Comparison of ENCODE assay signal across 36 cellular contexts in genomic region chr6:88565836-88566235, GRCh38.
"Had no signal": no experiment of that assay in that cellular context is flagged by ENCODE, and none has a peak within 500 bp of the region (broad histone marks: within the 10 kb centered on the region; RNA-seq: fewer than 3 reads in every experiment).

No MANE protein-coding gene starts in this region.

- FAIRE-seq: astrocyte, bronchial epithelial cell, TTC549 had no signal

- H3K4me1 Mint-ChIP-seq: activated CD4-positive, alpha-beta T cell treated with anti-CD3 and anti-CD28 coated beads, Interleukin-2, amount 10 ng/mL, durations not matched to agents 24 days and 14 days; activated naive CD4-positive, alpha-beta T cell treated with anti-CD3 and anti-CD28 coated beads, Interleukin-2, amount 50 U/mL, for 24 hours; activated naive CD8-positive, alpha-beta T cell treated with anti-CD3 and anti-CD28 coated beads, Interleukin-2, amount 10 ng/mL, durations not matched to agents 7 days and 5 days; activated T-helper 17 cell treated with anti-CD3 and anti-CD28 coated beads, Interleukin-2, amount 50 U/mL, for 72 hours had no signal

- H3K36me3 ChIP-seq: adrenal gland, MG63, Peyer's patch, SJSA1 had no signal

- H3K36me3 Mint-ChIP-seq: activated naive CD8-positive, alpha-beta T cell treated with anti-CD3 and anti-CD28 coated beads, Interleukin-2, amount 10 ng/mL, durations not matched to agents 7 days and 5 days had no signal

- ATAC-seq: activated CD8-positive, alpha-beta T cell treated with anti-CD3 and anti-CD28 coated beads for 36 hours; activated T-cell treated with anti-CD3 and anti-CD28 coated beads, Interleukin-2, amount 50 U/mL, for 72 hours; activated T-helper 17 cell treated with anti-CD3 and anti-CD28 coated beads, Interleukin-2, amount 50 U/mL, for 72 hours had no signal

- H3K9ac ChIP-seq: SK-N-SH had no signal

- DNase-seq: activated CD4-positive, alpha-beta T cell treated with anti-CD3 and anti-CD28 coated beads, Interleukin-2, amount 10 ng/mL, durations not matched to agents 24 days and 14 days; activated CD4-positive, alpha-beta T cell treated with anti-CD3 and anti-CD28 coated beads, Interleukin-2, amount 50 U/mL, for 4 hours; activated CD8-positive, alpha-beta T cell treated with anti-CD3 and anti-CD28 coated beads for 36 hours; activated effector memory CD4-positive, alpha-beta T cell treated with anti-CD3 and anti-CD28 coated beads, Interleukin-2, amount 50 U/mL, for 16 hours; activated naive CD4-positive, alpha-beta T cell; activated naive CD8-positive, alpha-beta T cell treated with anti-CD3 and anti-CD28 coated beads, Interleukin-2, amount 10 ng/mL, durations not matched to agents 7 days and 5 days; activated T-cell treated with anti-CD3 and anti-CD28 coated beads, Interleukin-2, amount 50 U/mL, for 1 hour; activated T-cell treated with anti-CD3 and anti-CD28 coated beads, Interleukin-2, amount 50 U/mL, for 72 hours; adrenal gland; caudate nucleus; cerebellar nuclear complex; Kasumi-1; MG63; NCI-H1048; NCI-H1105 treated with DMSO at 0.1 percent for 48 hours; NCI-H1436; NCI-H1694; NCI-H1930; NCI-H2081 treated with DMSO at 0.1 percent for 48 hours; NCI-H226; NCI-H446 treated with DMSO at 0.1 percent for 48 hours; NCI-H524; PC-3; Peyer's patch; RPMI8226; SHP77 treated with DMSO at 0.1 percent for 48 hours; SK-N-SH had no signal

- H3K4me1 ChIP-seq: Peyer's patch, SJSA1 had no signal

- H3K27me3 ChIP-seq: adrenal gland, MG63, Peyer's patch, SJSA1 had no signal

- H3K4me3 Mint-ChIP-seq: activated CD4-positive, alpha-beta T cell treated with anti-CD3 and anti-CD28 coated beads, Interleukin-2, amount 10 ng/mL, durations not matched to agents 24 days and 14 days; activated CD8-positive, alpha-beta T cell treated with anti-CD3 and anti-CD28 coated beads for 36 hours; activated naive CD4-positive, alpha-beta T cell treated with anti-CD3 and anti-CD28 coated beads, Interleukin-2, amount 50 U/mL, for 24 hours; activated naive CD8-positive, alpha-beta T cell treated with anti-CD3 and anti-CD28 coated beads, Interleukin-2, amount 10 ng/mL, durations not matched to agents 7 days and 5 days; activated T-cell treated with anti-CD3 and anti-CD28 coated beads, Interleukin-2, amount 50 U/mL, for 72 hours; activated T-helper 17 cell treated with anti-CD3 and anti-CD28 coated beads, Interleukin-2, amount 50 U/mL, for 72 hours; brain; T-helper 1 cell treated with Interleukin-12 subunit alpha and Interleukin-12 subunit beta and Interleukin-4 antibody, amounts not matched to agents 30 μg/mL and 1 μg/mL, for 36 hours; T-helper 2 cell treated with Interferon-gamma antibody and Interleukin-4, amounts not matched to agents 5 μg/mL and 100 μg/mL, for 36 hours had no signal

- H3K27me3 Mint-ChIP-seq: activated CD4-positive, alpha-beta T cell treated with anti-CD3 and anti-CD28 coated beads, Interleukin-2, amount 10 ng/mL, durations not matched to agents 24 days and 14 days; activated naive CD8-positive, alpha-beta T cell treated with anti-CD3 and anti-CD28 coated beads, Interleukin-2, amount 10 ng/mL, durations not matched to agents 7 days and 5 days had no signal

- H3K27ac ChIP-seq: adrenal gland, Peyer's patch, SJSA1 had no signal

- H3K4me3 ChIP-seq: adrenal gland, MG63, Peyer's patch, SJSA1 had no signal

- H3K9me3 ChIP-seq: adrenal gland, MG63, SJSA1, SK-N-SH had no signal

- H3K4me2 ChIP-seq: SK-N-SH had no signal

- H3K27ac Mint-ChIP-seq: activated CD4-positive, alpha-beta T cell treated with anti-CD3 and anti-CD28 coated beads, Interleukin-2, amount 10 ng/mL, durations not matched to agents 24 days and 14 days; activated CD8-positive, alpha-beta T cell treated with anti-CD3 and anti-CD28 coated beads for 36 hours; activated naive CD4-positive, alpha-beta T cell treated with anti-CD3 and anti-CD28 coated beads, Interleukin-2, amount 50 U/mL, for 24 hours; activated naive CD8-positive, alpha-beta T cell treated with anti-CD3 and anti-CD28 coated beads, Interleukin-2, amount 10 ng/mL, durations not matched to agents 7 days and 5 days; activated T-cell treated with anti-CD3 and anti-CD28 coated beads, Interleukin-2, amount 50 U/mL, for 72 hours; activated T-helper 17 cell treated with anti-CD3 and anti-CD28 coated beads, Interleukin-2, amount 50 U/mL, for 72 hours; brain; T-helper 1 cell treated with Interleukin-12 subunit alpha and Interleukin-12 subunit beta and Interleukin-4 antibody, amounts not matched to agents 30 μg/mL and 1 μg/mL, for 36 hours; T-helper 2 cell treated with Interferon-gamma antibody and Interleukin-4, amounts not matched to agents 5 μg/mL and 100 μg/mL, for 36 hours had no signal
